ENCODE assay signal across 28 cellular contexts in genomic region chr1:36006941-36007500, GRCh38.
"Had no signal": no experiment of that assay in that cellular context is flagged by ENCODE, and none has a peak within 500 bp of the region (broad histone marks: within the 10 kb centered on the region; RNA-seq: fewer than 3 reads in every experiment).

No MANE protein-coding gene starts in this region.

- H3K9me3 Mint-ChIP-seq: activated B cell treated with CpG ODN at 0.5 μM for 24 hours; activated CD4-positive, alpha-beta memory T cell treated with anti-CD3 and anti-CD28 coated beads for 36 hours; activated naive CD4-positive, alpha-beta T cell treated with anti-CD3 and anti-CD28 coated beads, Interleukin-2, amount 10 ng/mL, durations not matched to agents 7 days and 5 days; activated naive CD8-positive, alpha-beta T cell treated with anti-CD3 and anti-CD28 coated beads, Interleukin-2, amount 50 U/mL, for 24 hours; T-helper 1 cell treated with Interleukin-12 subunit alpha and Interleukin-12 subunit beta and Interleukin-4 antibody, amounts not matched to agents 30 μg/mL and 1 μg/mL, for 36 hours had no signal

- H3K4me3 Mint-ChIP-seq: activated B cell treated with CpG ODN at 0.5 μM for 24 hours; activated CD4-positive, alpha-beta memory T cell treated with anti-CD3 and anti-CD28 coated beads for 36 hours; activated naive CD4-positive, alpha-beta T cell treated with anti-CD3 and anti-CD28 coated beads, Interleukin-2, amount 10 ng/mL, durations not matched to agents 7 days and 5 days; activated naive CD8-positive, alpha-beta T cell; activated naive CD8-positive, alpha-beta T cell treated with anti-CD3 and anti-CD28 coated beads, Interleukin-2, amount 50 U/mL, for 24 hours; T-helper 1 cell treated with Interleukin-12 subunit alpha and Interleukin-12 subunit beta and Interleukin-4 antibody, amounts not matched to agents 30 μg/mL and 1 μg/mL, for 36 hours had no signal

- H3K9me3 ChIP-seq: Peyer's patch, SJSA1, SK-N-SH had no signal

- H3K27ac Mint-ChIP-seq: activated B cell treated with CpG ODN at 0.5 μM for 24 hours; activated CD4-positive, alpha-beta memory T cell treated with anti-CD3 and anti-CD28 coated beads for 36 hours; activated naive CD4-positive, alpha-beta T cell treated with anti-CD3 and anti-CD28 coated beads, Interleukin-2, amount 10 ng/mL, durations not matched to agents 7 days and 5 days; activated naive CD8-positive, alpha-beta T cell; activated naive CD8-positive, alpha-beta T cell treated with anti-CD3 and anti-CD28 coated beads, Interleukin-2, amount 50 U/mL, for 24 hours; T-helper 1 cell treated with Interleukin-12 subunit alpha and Interleukin-12 subunit beta and Interleukin-4 antibody, amounts not matched to agents 30 μg/mL and 1 μg/mL, for 36 hours had no signal

- H3K27me3 ChIP-seq: brain microvascular endothelial cell, Peyer's patch, SJSA1 had no signal

- H3K27me3 Mint-ChIP-seq: activated B cell treated with CpG ODN at 0.5 μM for 24 hours; activated CD4-positive, alpha-beta memory T cell treated with anti-CD3 and anti-CD28 coated beads for 36 hours; activated naive CD4-positive, alpha-beta T cell treated with anti-CD3 and anti-CD28 coated beads, Interleukin-2, amount 10 ng/mL, durations not matched to agents 7 days and 5 days; activated naive CD8-positive, alpha-beta T cell; activated naive CD8-positive, alpha-beta T cell treated with anti-CD3 and anti-CD28 coated beads, Interleukin-2, amount 50 U/mL, for 24 hours had no signal

- H3K4me3 ChIP-seq: Peyer's patch, SJSA1 had no signal

- DNase-seq: activated B cell treated with CpG ODN at 0.5 μM for 24 hours; activated CD4-positive, alpha-beta memory T cell treated with anti-CD3 and anti-CD28 coated beads for 36 hours; activated CD4-positive, alpha-beta T cell treated with anti-CD3 and anti-CD28 coated beads for 4 hours; activated CD4-positive, alpha-beta T cell treated with anti-CD3 and anti-CD28 coated beads, Interleukin-2, amount 50 U/mL, for 1 hour; activated CD4-positive, CD25-positive, alpha-beta regulatory T cell treated with anti-CD3 and anti-CD28 coated beads, Interleukin-2, amount 50 U/mL, for 72 hours; activated CD8-positive, alpha-beta memory T cell treated with anti-CD3 and anti-CD28 coated beads, Interleukin-2, amount 50 U/mL, for 4 hours; activated effector memory CD4-positive, alpha-beta T cell treated with Interleukin-2 at 50 U/mL for 16 hours; activated naive CD4-positive, alpha-beta T cell treated with anti-CD3 and anti-CD28 coated beads, Interleukin-2, amount 10 ng/mL, durations not matched to agents 7 days and 5 days; activated naive CD8-positive, alpha-beta T cell treated with anti-CD3 and anti-CD28 coated beads, Interleukin-2, amount 50 U/mL, for 24 hours; activated T-cell treated with anti-CD3 and anti-CD28 coated beads, Interleukin-2, amount 50 U/mL, for 48 hours; amniotic stem cell; aorta; brain microvascular endothelial cell; central memory CD4-positive, alpha-beta T cell; NCI-H1105; NCI-H1436; NCI-H1694 treated with DMSO at 0.1 percent for 48 hours; NCI-H2029; NCI-H345; NCI-H524 treated with DMSO at 0.1 percent for 48 hours; Peyer's patch; RPMI8226; SHP77 treated with DMSO at 0.1 percent for 48 hours; SK-N-SH had no signal

- ATAC-seq: activated naive CD8-positive, alpha-beta T cell treated with anti-CD3 and anti-CD28 coated beads, Interleukin-2, amount 50 U/mL, for 24 hours had no signal

- H3K36me3 ChIP-seq: brain microvascular endothelial cell had no signal

- H3K4me1 ChIP-seq: Peyer's patch had no signal

- H3K4me1 Mint-ChIP-seq: activated B cell treated with CpG ODN at 0.5 μM for 24 hours; activated naive CD4-positive, alpha-beta T cell treated with anti-CD3 and anti-CD28 coated beads, Interleukin-2, amount 10 ng/mL, durations not matched to agents 7 days and 5 days; activated naive CD8-positive, alpha-beta T cell treated with anti-CD3 and anti-CD28 coated beads, Interleukin-2, amount 50 U/mL, for 24 hours had no signal

- H3K9ac ChIP-seq: SK-N-SH had no signal

- H3K4me2 ChIP-seq: SK-N-SH had no signal

- H3K27ac ChIP-seq: brain microvascular endothelial cell, Peyer's patch, VCaP had no signal
